In genomic region chr2:120499784-120500495, GRCh38 we compare ENCODE assay signal across 26 cellular contexts.
DNase-seq lines count a peak whose midpoint lies in the region; ATAC-seq, FAIRE-seq and TF ChIP-seq lines count a peak whose summit lies in the region.
"Had no signal": no experiment of that assay in that cellular context is flagged by ENCODE, and none has a peak within 500 bp of the region (broad histone marks: within the 10 kb centered on the region; RNA-seq: fewer than 3 reads in every experiment).

No MANE protein-coding gene starts in this region.

- peaks cover 66% of the 10 kb centered on the region for H3K27me3 Mint-ChIP-seq in astrocyte (ENCODE audit: low read depth, unreplicated experiment)
- H3K27me3 Mint-ChIP-seq: activated CD4-positive, alpha-beta T cell treated with anti-CD3 and anti-CD28 coated beads, Interleukin-2, amount 10 ng/mL, durations not matched to agents 7 days and 5 days; stimulated activated naive B cell treated with anti-CD40 and anti-IgM and Interleukin-4, amounts not matched to agents 10 μg/mL and 1 μg/mL and 100 μg/mL, for 72 hours had no signal

- H3K4me1 ChIP-seq in HCT116 (ENCODE audit: control insufficient read depth in 1 of 2, insufficient read depth in 2 of 2, low read length in 2 of 2) (no peaks in the 10 kb centered on the region; a peak in 1 of 4 replicates), astrocyte (ENCODE audit: insufficient read depth, low read length) (peaks cover 6% of the 10 kb centered on the region)
- H3K4me1 ChIP-seq: Peyer's patch, suprapubic skin had no signal

- peak overlapping the region; percentile 12 for H3K27ac Mint-ChIP-seq in astrocyte (ENCODE audit: unreplicated experiment)
- H3K27ac Mint-ChIP-seq: activated CD4-positive, alpha-beta T cell treated with anti-CD3 and anti-CD28 coated beads, Interleukin-2, amount 10 ng/mL, durations not matched to agents 7 days and 5 days; activated naive CD8-positive, alpha-beta T cell treated with anti-CD3 and anti-CD28 coated beads, Interleukin-2, amount 10 ng/mL, durations not matched to agents 7 days and 5 days; naive thymus-derived CD4-positive, alpha-beta T cell; stimulated activated naive B cell treated with anti-CD40 and anti-IgM and Interleukin-4, amounts not matched to agents 10 μg/mL and 1 μg/mL and 100 μg/mL, for 72 hours had no signal

- H3K4me3 ChIP-seq in HCT116 (replicated peaks in 1 of 2; ENCODE audit: low read depth in 1 of 2, low read length in 2 of 2) (no peak overlapping the region), astrocyte (ENCODE audit: insufficient read depth, low read depth, low read length) (no peak overlapping the region)
- H3K4me3 ChIP-seq: dorsolateral prefrontal cortex, Peyer's patch, right atrium auricular region, SK-N-MC, suprapubic skin had no signal

- H3K4me1 Mint-ChIP-seq in astrocyte (ENCODE audit: low read depth, unreplicated experiment) = peaks cover 5% of the 10 kb centered on the region
- H3K4me1 Mint-ChIP-seq: activated CD4-positive, alpha-beta T cell treated with anti-CD3 and anti-CD28 coated beads, Interleukin-2, amount 10 ng/mL, durations not matched to agents 7 days and 5 days; activated naive CD8-positive, alpha-beta T cell treated with anti-CD3 and anti-CD28 coated beads, Interleukin-2, amount 10 ng/mL, durations not matched to agents 7 days and 5 days; central memory CD8-positive, alpha-beta T cell; stimulated activated naive B cell treated with anti-CD40 and anti-IgM and Interleukin-4, amounts not matched to agents 10 μg/mL and 1 μg/mL and 100 μg/mL, for 72 hours had no signal

- H3K9me3 ChIP-seq in HCT116 (ENCODE audit: control insufficient read depth in 1 of 2, insufficient read depth in 1 of 2, low read depth in 1 of 2, low read length in 2 of 2) = no peaks in the 10 kb centered on the region
- no peaks in the 10 kb centered on the region for H3K9me3 ChIP-seq in astrocyte (ENCODE audit: insufficient read depth, low read depth, low read length)
- H3K9me3 ChIP-seq: Peyer's patch, right atrium auricular region, suprapubic skin had no signal

- ATAC-seq in HCT116 = no peak
- ATAC-seq: left cardiac atrium; naive thymus-derived CD4-positive, alpha-beta T cell; stimulated activated naive B cell treated with anti-CD40 and anti-IgM and Interleukin-4, amounts not matched to agents 10 μg/mL and 1 μg/mL and 100 μg/mL, for 72 hours had no signal

- H3K36me3 ChIP-seq in HCT116 (ENCODE audit: control insufficient read depth in 1 of 2, insufficient read depth in 2 of 2, low read length in 2 of 2) (no peaks in the 10 kb centered on the region), astrocyte (ENCODE audit: insufficient read depth, low read length) (no peaks in the 10 kb centered on the region)
- H3K36me3 ChIP-seq: Peyer's patch, right atrium auricular region, suprapubic skin, WERI-Rb-1 had no signal

- RAD21 ChIA-PET in HCT116 (lab: Charles Lee; ENCODE audit: low non-redundant PET in 1 of 2, low total read pairs in 2 of 2, uncharacterized antibody in 2 of 2, unreplicated experiment in 2 of 2) = no interaction called here

- H3K9me3 Mint-ChIP-seq in astrocyte (ENCODE audit: unreplicated experiment) = peaks cover 2% of the 10 kb centered on the region
- H3K9me3 Mint-ChIP-seq: activated CD4-positive, alpha-beta T cell treated with anti-CD3 and anti-CD28 coated beads, Interleukin-2, amount 10 ng/mL, durations not matched to agents 7 days and 5 days; activated naive CD8-positive, alpha-beta T cell treated with anti-CD3 and anti-CD28 coated beads, Interleukin-2, amount 10 ng/mL, durations not matched to agents 7 days and 5 days; central memory CD8-positive, alpha-beta T cell; naive thymus-derived CD4-positive, alpha-beta T cell; stimulated activated naive B cell treated with anti-CD40 and anti-IgM and Interleukin-4, amounts not matched to agents 10 μg/mL and 1 μg/mL and 100 μg/mL, for 72 hours had no signal

- no TSS peak for BruUV-seq in HCT116 (replicated peaks; lab: Mats Ljungman, UMichigan)

- H2AFZ ChIP-seq in HCT116 (ENCODE audit: low read depth, low read length, poor library complexity, severe bottlenecking) = no peak overlapping the region
- H2AFZ ChIP-seq in astrocyte (ENCODE audit: low read depth, low read length) = no peak overlapping the region

- intact Hi-C loops in HCT116 (cut with micrococcal nuclease) (no loop called here), posterior vena cava (cut with DNase I) (no loop called here)

- H4K20me1 ChIP-seq in HCT116 (ENCODE audit: insufficient read depth) (no peaks in the 10 kb centered on the region), astrocyte (ENCODE audit: insufficient read depth, low read length) (no peaks in the 10 kb centered on the region)

- no peaks in the 10 kb centered on the region for H3K36me3 Mint-ChIP-seq in astrocyte (ENCODE audit: low read depth, unreplicated experiment)
- H3K36me3 Mint-ChIP-seq: activated naive CD8-positive, alpha-beta T cell treated with anti-CD3 and anti-CD28 coated beads, Interleukin-2, amount 10 ng/mL, durations not matched to agents 7 days and 5 days; naive thymus-derived CD4-positive, alpha-beta T cell; stimulated activated naive B cell treated with anti-CD40 and anti-IgM and Interleukin-4, amounts not matched to agents 10 μg/mL and 1 μg/mL and 100 μg/mL, for 72 hours had no signal

- no peaks in the 10 kb centered on the region for H3K9me2 ChIP-seq in HCT116 (ENCODE audit: insufficient read depth)

- H3K9ac ChIP-seq in HCT116 (ENCODE audit: low read length) (no peak overlapping the region), astrocyte (ENCODE audit: low read length) (no peak overlapping the region)

- H3K79me2 ChIP-seq in HCT116 (ENCODE audit: insufficient read depth, low read length) (no peaks in the 10 kb centered on the region), astrocyte (ENCODE audit: insufficient read depth, low read length) (no peaks in the 10 kb centered on the region)

- no peaks in the 10 kb centered on the region for H3K27me3 ChIP-seq in HCT116 (ENCODE audit: insufficient read depth, low read length)
- H3K27me3 ChIP-seq in astrocyte (ENCODE audit: insufficient read depth, low read length) = peaks cover 2% of the 10 kb centered on the region
- H3K27me3 ChIP-seq: dorsolateral prefrontal cortex, Peyer's patch, right atrium auricular region had no signal

- TF ChIP-seq CTCF in HCT116 (IDR thresholded peaks at IDR 0.05 in 2 of 3, conservative IDR thresholded peaks at IDR 0.05 in 1 of 3; ENCODE audit: borderline replicate concordance in 1 of 3, insufficient read depth in 1 of 3, low read depth in 2 of 3, low read length in 2 of 3) (no peak), astrocyte (IDR thresholded peaks at IDR 0.05; ENCODE audit: insufficient read depth, low read depth, low read length) (no peak)

- H3K27ac ChIP-seq in HCT116 (ENCODE audit: low read depth, low read length) = no peak overlapping the region
- H3K27ac ChIP-seq in astrocyte (ENCODE audit: low read depth, low read length) = no peak overlapping the region
- H3K27ac ChIP-seq: dorsolateral prefrontal cortex, Peyer's patch, right atrium auricular region, SK-N-MC, suprapubic skin, WERI-Rb-1 had no signal

- no peak overlapping the region for H3K4me2 ChIP-seq in HCT116 (ENCODE audit: low read length)
- no peak overlapping the region for H3K4me2 ChIP-seq in astrocyte (ENCODE audit: low read length)

- no peak for FAIRE-seq in astrocyte (lab: Jason Lieb, UNC)
- FAIRE-seq: endothelial cell of umbilical vein had no signal

- CTCF ChIA-PET in HCT116 (lab: Charles Lee) = interaction anchor here (1.0 kb wide), 1 partner anchor 21 kb away, joined by 3 read pairs; no protein-coding TSS in a partner anchor

- DNase-seq in COLO668 (lab: John Stamatoyannopoulos, UW; ENCODE audit: unreplicated experiment) = peak; percentile 61
- DNase-seq in HCT116 (ENCODE audit: low read depth, low spot score) = no peak
- DNase-seq in astrocyte (ENCODE audit: low read depth) = no peak
- peak; percentile 42 for DNase-seq in posterior vena cava (ENCODE audit: low spot score)
- no peak for DNase-seq in NCI-H2107 treated with DMSO at 0.1 percent for 48 hours (lab: John Stamatoyannopoulos, UW; ENCODE audit: unreplicated experiment)
- DNase-seq in DMS79 treated with DMSO at 0.1 percent for 48 hours (lab: John Stamatoyannopoulos, UW) = no peak
- DNase-seq in NCI-H69 (lab: John Stamatoyannopoulos, UW) = no peak
- DNase-seq: activated CD4-positive, alpha-beta T cell treated with anti-CD3 and anti-CD28 coated beads, Interleukin-2, amount 10 ng/mL, durations not matched to agents 7 days and 5 days; activated naive CD8-positive, alpha-beta T cell treated with anti-CD3 and anti-CD28 coated beads, Interleukin-2, amount 10 ng/mL, durations not matched to agents 7 days and 5 days; dorsolateral prefrontal cortex; GDM1; left cardiac atrium; MM.1S; naive thymus-derived CD4-positive, alpha-beta T cell; NCI-H1436; NCI-H510A; stimulated activated CD4-positive, alpha-beta T cell treated with anti-CD3 and anti-CD28 coated beads, Interleukin-12 subunit alpha, Interleukin-12 subunit beta, amount 100 ng/mL, for 4 hours; stimulated activated CD4-positive, alpha-beta T cell treated with anti-CD3 and anti-CD28 coated beads, Interleukin-4, amount 100 ng/mL, for 24 hours; stimulated activated naive B cell treated with anti-CD40 and anti-IgM and Interleukin-4, amounts not matched to agents 10 μg/mL and 1 μg/mL and 100 μg/mL, for 72 hours; WERI-Rb-1 had no signal

- no peak for TF ChIP-seq RAD21 in HCT116 (IDR thresholded peaks at IDR 0.05; ENCODE audit: low read depth)

- no peak overlapping the region for H3K4me3 Mint-ChIP-seq in astrocyte (ENCODE audit: unreplicated experiment)
- H3K4me3 Mint-ChIP-seq: activated CD4-positive, alpha-beta T cell treated with anti-CD3 and anti-CD28 coated beads, Interleukin-2, amount 10 ng/mL, durations not matched to agents 7 days and 5 days; activated naive CD8-positive, alpha-beta T cell treated with anti-CD3 and anti-CD28 coated beads, Interleukin-2, amount 10 ng/mL, durations not matched to agents 7 days and 5 days; central memory CD8-positive, alpha-beta T cell; naive thymus-derived CD4-positive, alpha-beta T cell; stimulated activated naive B cell treated with anti-CD40 and anti-IgM and Interleukin-4, amounts not matched to agents 10 μg/mL and 1 μg/mL and 100 μg/mL, for 72 hours had no signal

- POLR2A ChIA-PET in HCT116 (lab: Charles Lee) = no interaction called here

- TF ChIP-seq POLR2A in HCT116 (IDR thresholded peaks at IDR 0.05; ENCODE audit: borderline replicate concordance, extremely low read depth, insufficient read depth, insufficient read length) = no peak

TF ChIP-seq in HCT116, 20 proteins besides CTCF, POLR2A, EP300 and RAD21:
- TF ChIP-seq CBX3 (IDR thresholded peaks at IDR 0.05; ENCODE audit: low read depth) (no peak), TCF7L2 (IDR thresholded peaks at IDR 0.05; ENCODE audit: borderline replicate concordance, extremely low read depth, insufficient read depth, insufficient read length) (peak; percentile 6), SIN3A (IDR thresholded peaks at IDR 0.05; ENCODE audit: low read depth) (no peak)

Comparison
In these comparisons a context has a peak if more than half of its experiments do, and no peak if none do; other contexts are left out.
1. DNase-seq: peak in COLO668 (single experiment) and posterior vena cava (single experiment); none in HCT116 (single experiment), astrocyte (single experiment), NCI-H2107 treated with DMSO at 0.1 percent for 48 hours (single experiment), DMS79 treated with DMSO at 0.1 percent for 48 hours (single experiment) and NCI-H69 (single experiment).